Comparison of ENCODE assay signal across 23 cellular contexts in genomic region chr9:98006127-98006796, GRCh38. TPM values are rescaled to one million over a fixed set of nuclear protein-coding genes. Genes with fewer than 3 reads are reported as not detected.
DNase-seq lines count a peak whose midpoint lies in the region; ATAC-seq and TF ChIP-seq lines count a peak whose summit lies in the region.
"Had no signal": no experiment of that assay in that cellular context is flagged by ENCODE, and none has a peak within 500 bp of the region (broad histone marks: within the 10 kb centered on the region; RNA-seq: fewer than 3 reads in every experiment).

No MANE protein-coding gene starts in this region.

- peak overlapping the region; percentile 66 for H3K27ac Mint-ChIP-seq in activated CD8-positive, alpha-beta memory T cell treated with anti-CD3 and anti-CD28 coated beads, Interleukin-2, amount 10 ng/mL, durations not matched to agents 7 days and 5 days
- peak overlapping the region; percentile 47 for H3K27ac Mint-ChIP-seq in CD4-positive, alpha-beta T cell
- H3K27ac Mint-ChIP-seq in activated naive CD8-positive, alpha-beta T cell treated with anti-CD3 and anti-CD28 coated beads, Interleukin-2, amount 10 ng/mL, durations not matched to agents 7 days and 5 days = peak overlapping the region; percentile 9

- DNase-seq in activated CD8-positive, alpha-beta memory T cell treated with anti-CD3 and anti-CD28 coated beads, Interleukin-2, amount 10 ng/mL, durations not matched to agents 7 days and 5 days = no peak
- DNase-seq in activated CD8-positive, alpha-beta memory T cell treated with anti-CD3 and anti-CD28 coated beads for 24 hours = no peak
- DNase-seq in CD4-positive, alpha-beta T cell = no peak
- DNase-seq in activated naive CD8-positive, alpha-beta T cell treated with anti-CD3 and anti-CD28 coated beads, Interleukin-2, amount 10 ng/mL, durations not matched to agents 7 days and 5 days = no peak
- DNase-seq in iris pigment epithelial cell (ENCODE audit: low read depth) = peak; percentile 84
- no peak for DNase-seq in SW 1271 (lab: John Stamatoyannopoulos, UW)
- DNase-seq in hepatic stellate cell (ENCODE audit: low spot score) = no peak
- DNase-seq: activated effector memory CD4-positive, alpha-beta T cell treated with Interleukin-2 at 50 U/mL for 16 hours; amygdala; BE2C; central memory CD4-positive, alpha-beta T cell; COR-L47; dorsolateral prefrontal cortex; GDM1; H7; NCI-H1694 treated with DMSO at 0.1 percent for 48 hours; NCI-H2171; NCI-H524; SJCRH30; T-cell had no signal

- no peaks in the 10 kb centered on the region for H3K27me3 ChIP-seq in CD4-positive, alpha-beta T cell (ENCODE audit: control insufficient read depth, insufficient read depth, low read length)
- H3K27me3 ChIP-seq: BE2C, dorsolateral prefrontal cortex, SJCRH30 had no signal

- CTCF ChIA-PET in activated CD8-positive, alpha-beta memory T cell treated with anti-CD3 and anti-CD28 coated beads, Interleukin-2, amount 10 ng/mL, durations not matched to agents 7 days and 5 days (lab: Charles Lee) = interaction anchor here (1.2 to 1.7 kb wide), 4 partner anchors 9 to 23 kb away, joined by 4 to 7 read pairs (median 6); partner anchors contain the start of gene ANP32B
- CTCF ChIA-PET in CD4-positive, alpha-beta T cell (lab: Charles Lee) = interaction anchor here (1.0 to 3.1 kb wide), 4 partner anchors 10 to 29 kb away, joined by 3 to 9 read pairs (median 3); partner anchors contain the start of gene ANP32B

- peaks cover 69% of the 10 kb centered on the region for H3K36me3 Mint-ChIP-seq in activated CD8-positive, alpha-beta memory T cell treated with anti-CD3 and anti-CD28 coated beads, Interleukin-2, amount 10 ng/mL, durations not matched to agents 7 days and 5 days
- peaks cover 100% of the 10 kb centered on the region for H3K36me3 Mint-ChIP-seq in CD4-positive, alpha-beta T cell (ENCODE audit: low read depth)
- peaks cover 33% of the 10 kb centered on the region for H3K36me3 Mint-ChIP-seq in activated naive CD8-positive, alpha-beta T cell treated with anti-CD3 and anti-CD28 coated beads, Interleukin-2, amount 10 ng/mL, durations not matched to agents 7 days and 5 days

- intact Hi-C loops in CD4-positive, alpha-beta T cell (cut with DNase I, micrococcal nuclease) = no loop called here

- no peak overlapping the region for H3K4me3 Mint-ChIP-seq in activated CD8-positive, alpha-beta memory T cell treated with anti-CD3 and anti-CD28 coated beads, Interleukin-2, amount 10 ng/mL, durations not matched to agents 7 days and 5 days
- H3K4me3 Mint-ChIP-seq in CD4-positive, alpha-beta T cell = no peak overlapping the region
- no peak overlapping the region for H3K4me3 Mint-ChIP-seq in activated naive CD8-positive, alpha-beta T cell treated with anti-CD3 and anti-CD28 coated beads, Interleukin-2, amount 10 ng/mL, durations not matched to agents 7 days and 5 days
- H3K4me3 Mint-ChIP-seq: T-cell, type B pancreatic cell had no signal

- H3K9me3 ChIP-seq in CD4-positive, alpha-beta T cell (ENCODE audit: control insufficient read depth, low read length) = no peaks in the 10 kb centered on the region
- H3K9me3 ChIP-seq: BE2C, SJCRH30 had no signal

- ATAC-seq in activated CD8-positive, alpha-beta memory T cell treated with anti-CD3 and anti-CD28 coated beads, Interleukin-2, amount 10 ng/mL, durations not matched to agents 7 days and 5 days = no peak
- ATAC-seq in CD4-positive, alpha-beta T cell (ENCODE audit: poor library complexity) = no peak
- no peak for ATAC-seq in activated naive CD8-positive, alpha-beta T cell treated with anti-CD3 and anti-CD28 coated beads, Interleukin-2, amount 10 ng/mL, durations not matched to agents 7 days and 5 days (ENCODE audit: low read depth)
- no peak for ATAC-seq in GM19035 (IDR thresholded peaks at IDR 0.05; ENCODE audit: unreplicated experiment)
- ATAC-seq: Panc1, T-cell had no signal

- POLR2A ChIA-PET in CD4-positive, alpha-beta T cell (lab: Charles Lee) = interaction anchor here (0.7 kb wide), 2 partner anchors 8 to 101 kb away, joined by 3 to 4 read pairs; no protein-coding TSS in a partner anchor
- POLR2A ChIA-PET in activated naive CD8-positive, alpha-beta T cell treated with anti-CD3 and anti-CD28 coated beads, Interleukin-2, amount 10 ng/mL, durations not matched to agents 7 days and 5 days (lab: Charles Lee) = interaction anchor here (0.7 kb wide), 1 partner anchor 22 kb away, joined by 3 read pairs; no protein-coding TSS in a partner anchor

- no peaks in the 10 kb centered on the region for H3K27me3 Mint-ChIP-seq in activated CD8-positive, alpha-beta memory T cell treated with anti-CD3 and anti-CD28 coated beads, Interleukin-2, amount 10 ng/mL, durations not matched to agents 7 days and 5 days
- H3K27me3 Mint-ChIP-seq in CD4-positive, alpha-beta T cell = no peaks in the 10 kb centered on the region
- H3K27me3 Mint-ChIP-seq in activated naive CD8-positive, alpha-beta T cell treated with anti-CD3 and anti-CD28 coated beads, Interleukin-2, amount 10 ng/mL, durations not matched to agents 7 days and 5 days = no peaks in the 10 kb centered on the region
- H3K27me3 Mint-ChIP-seq: T-cell, type B pancreatic cell had no signal

- TF ChIP-seq CTCF in CD4-positive, alpha-beta T cell (IDR thresholded peaks at IDR 0.05) = no peak

- H3K9me3 Mint-ChIP-seq in activated CD8-positive, alpha-beta memory T cell treated with anti-CD3 and anti-CD28 coated beads, Interleukin-2, amount 10 ng/mL, durations not matched to agents 7 days and 5 days (ENCODE audit: low read depth) = no peaks in the 10 kb centered on the region
- no peaks in the 10 kb centered on the region for H3K9me3 Mint-ChIP-seq in CD4-positive, alpha-beta T cell
- no peaks in the 10 kb centered on the region for H3K9me3 Mint-ChIP-seq in activated naive CD8-positive, alpha-beta T cell treated with anti-CD3 and anti-CD28 coated beads, Interleukin-2, amount 10 ng/mL, durations not matched to agents 7 days and 5 days
- H3K9me3 Mint-ChIP-seq: T-cell, type B pancreatic cell had no signal

- no peak overlapping the region for H3K27ac ChIP-seq in CD4-positive, alpha-beta T cell (ENCODE audit: low read depth, low read length)
- H3K27ac ChIP-seq: SJCRH30 had no signal

- peaks cover 36% of the 10 kb centered on the region for H3K4me1 Mint-ChIP-seq in activated CD8-positive, alpha-beta memory T cell treated with anti-CD3 and anti-CD28 coated beads, Interleukin-2, amount 10 ng/mL, durations not matched to agents 7 days and 5 days
- H3K4me1 Mint-ChIP-seq in CD4-positive, alpha-beta T cell (ENCODE audit: low read depth) = peaks cover 63% of the 10 kb centered on the region
- peaks cover 20% of the 10 kb centered on the region for H3K4me1 Mint-ChIP-seq in activated naive CD8-positive, alpha-beta T cell treated with anti-CD3 and anti-CD28 coated beads, Interleukin-2, amount 10 ng/mL, durations not matched to agents 7 days and 5 days

RNA-seq across cellular contexts. Expression of gene ANP32B, which starts 23.1 kb away (rescaled TPM):
- 100 to 1,000 TPM; 299 to 301 TPM for total RNA-seq in activated CD8-positive, alpha-beta memory T cell treated with anti-CD3 and anti-CD28 coated beads, Interleukin-2, amount 10 ng/mL, durations not matched to agents 7 days and 5 days
- total RNA-seq in CD4-positive, alpha-beta T cell = 100 to 1,000 TPM; 178 to 192 TPM
- 100 to 1,000 TPM; 295 to 296 TPM for total RNA-seq in activated naive CD8-positive, alpha-beta T cell treated with anti-CD3 and anti-CD28 coated beads, Interleukin-2, amount 10 ng/mL, durations not matched to agents 7 days and 5 days

RNA-seq across cellular contexts. Expression of gene NANS, which starts 50.3 kb away (rescaled TPM):
- 10 to 100 TPM; 35.5 to 47.8 TPM for total RNA-seq in activated CD8-positive, alpha-beta memory T cell treated with anti-CD3 and anti-CD28 coated beads, Interleukin-2, amount 10 ng/mL, durations not matched to agents 7 days and 5 days
- 10 to 100 TPM; 70.5 to 74.0 TPM for total RNA-seq in CD4-positive, alpha-beta T cell
- 10 to 100 TPM; 30.0 to 31.1 TPM for total RNA-seq in activated naive CD8-positive, alpha-beta T cell treated with anti-CD3 and anti-CD28 coated beads, Interleukin-2, amount 10 ng/mL, durations not matched to agents 7 days and 5 days

Comparison
In these comparisons a context has a peak if more than half of its experiments do, and no peak if none do; other contexts are left out.
1. H3K27ac Mint-ChIP-seq: peak in every context shown above with its lines; median percentile 66 in activated CD8-positive, alpha-beta memory T cell treated with anti-CD3 and anti-CD28 coated beads, Interleukin-2, amount 10 ng/mL, durations not matched to agents 7 days and 5 days; 47 in CD4-positive, alpha-beta T cell; 9 in activated naive CD8-positive, alpha-beta T cell treated with anti-CD3 and anti-CD28 coated beads, Interleukin-2, amount 10 ng/mL, durations not matched to agents 7 days and 5 days.